Comparison of ENCODE assay signal across 16 cellular contexts in genomic region chr2:129605654-129606053, GRCh38.
"Had no signal": no experiment of that assay in that cellular context is flagged by ENCODE, and none has a peak within 500 bp of the region (broad histone marks: within the 10 kb centered on the region; RNA-seq: fewer than 3 reads in every experiment).

No MANE protein-coding gene starts in this region.

- H3K4me3 ChIP-seq: breast epithelium, gastrocnemius medialis, heart right ventricle, lower lobe of right lung, pancreas had no signal

- H3K9me3 ChIP-seq: breast epithelium, gastrocnemius medialis, lower lobe of right lung, pancreas had no signal

- DNase-seq: activated CD4-positive, alpha-beta memory T cell treated with anti-CD3 and anti-CD28 coated beads for 36 hours; activated CD4-positive, CD25-positive, alpha-beta regulatory T cell treated with anti-CD3 and anti-CD28 coated beads, Interleukin-2, amount 50 U/mL, for 72 hours; activated CD8-positive, alpha-beta memory T cell treated with anti-CD3 and anti-CD28 coated beads, Interleukin-2, amount 10 ng/mL, durations not matched to agents 7 days and 5 days; activated naive CD4-positive, alpha-beta T cell treated with anti-CD3 and anti-CD28 coated beads for 36 hours; activated naive CD8-positive, alpha-beta T cell treated with anti-CD3 and anti-CD28 coated beads, Interleukin-2, amount 50 U/mL, for 24 hours; activated T-cell treated with anti-CD3 and anti-CD28 coated beads, Interleukin-2, amount 50 U/mL, for 1 hour; aorta; dermis blood vessel endothelial cell; gastrocnemius medialis; heart right ventricle; left cardiac atrium; lower lobe of right lung; pancreas; stimulated activated CD4-positive, alpha-beta T cell treated with anti-CD3 and anti-CD28 coated beads, Interleukin-12 subunit alpha, Interleukin-12 subunit beta, amount 100 ng/mL, for 4 hours; stimulated activated CD4-positive, alpha-beta T cell treated with anti-CD3 and anti-CD28 coated beads, Interleukin-2, amount 100 ng/mL, for 24 hours had no signal

- H3K27me3 ChIP-seq: breast epithelium, gastrocnemius medialis, pancreas had no signal

- ATAC-seq: activated CD8-positive, alpha-beta memory T cell treated with anti-CD3 and anti-CD28 coated beads, Interleukin-2, amount 10 ng/mL, durations not matched to agents 7 days and 5 days; activated naive CD8-positive, alpha-beta T cell treated with anti-CD3 and anti-CD28 coated beads, Interleukin-2, amount 50 U/mL, for 24 hours; gastrocnemius medialis; lower lobe of right lung; pancreas had no signal

- H3K36me3 ChIP-seq: breast epithelium, gastrocnemius medialis, heart right ventricle, lower lobe of right lung, pancreas had no signal

- H3K27ac ChIP-seq: breast epithelium, gastrocnemius medialis, lower lobe of right lung, pancreas had no signal

- H3K4me1 ChIP-seq: breast epithelium, lower lobe of right lung, pancreas had no signal
